In genomic region chr17:72123496-72123963, GRCh38 we compare ENCODE assay signal across 9 cellular contexts. TPM values are rescaled to one million over a fixed set of nuclear protein-coding genes. Genes with fewer than 3 reads are reported as not detected.
DNase-seq lines count a peak whose midpoint lies in the region; ATAC-seq and TF ChIP-seq lines count a peak whose summit lies in the region.
"Had no signal": no experiment of that assay in that cellular context is flagged by ENCODE, and none has a peak within 500 bp of the region (broad histone marks: within the 10 kb centered on the region; RNA-seq: fewer than 3 reads in every experiment).

No MANE protein-coding gene starts in this region.

- peaks cover 51% of the 10 kb centered on the region for H3K27me3 Mint-ChIP-seq in CD8-positive, alpha-beta T cell (ENCODE audit: low read depth)

- peaks cover 27% of the 10 kb centered on the region for H3K79me2 ChIP-seq in smooth muscle cell (ENCODE audit: low read depth)

- H2AFZ ChIP-seq in smooth muscle cell (ENCODE audit: low read depth): no peak overlapping the region

- H3K4me1 ChIP-seq in HUES64 (ENCODE audit: insufficient read depth, low read length) (peaks cover 50% of the 10 kb centered on the region), smooth muscle cell (ENCODE audit: low read depth) (peaks cover 49% of the 10 kb centered on the region)
- H3K4me1 ChIP-seq in CD8-positive, alpha-beta T cell (ENCODE audit: insufficient read depth, low read length): peaks cover under 1% of the 10 kb centered on the region

- H3K9me3 Mint-ChIP-seq in CD8-positive, alpha-beta T cell: no peaks in the 10 kb centered on the region

- intact Hi-C loops in CD8-positive, alpha-beta T cell (cut with DNase I, micrococcal nuclease): no loop called here

- DNase-seq in caudate nucleus (lab: John Stamatoyannopoulos, UW) (peak in 10 of 61 donors; percentile 28 to 78 (median 52)), smooth muscle cell (lab: John Stamatoyannopoulos, UW; ENCODE audit: unreplicated experiment) (no peak), GM03348 (ENCODE audit: low spot score) (no peak)
- no peak for DNase-seq in CD8-positive, alpha-beta T cell
- DNase-seq in stimulated activated CD4-positive, alpha-beta T cell treated with anti-CD3 and anti-CD28 coated beads, Interleukin-4, amount 100 ng/mL, for 1 hour: no peak
- DNase-seq: NCI-H524 treated with DMSO at 0.1 percent for 48 hours had no signal

- H3K36me3 Mint-ChIP-seq in CD8-positive, alpha-beta T cell: no peaks in the 10 kb centered on the region

- H3K9ac ChIP-seq in HUES64 (ENCODE audit: low read depth, low read length) (no peak overlapping the region), smooth muscle cell (ENCODE audit: low read depth) (no peak overlapping the region)

- peaks cover 7% of the 10 kb centered on the region; the same call in 1 of the 2 replicates for H3K36me3 ChIP-seq in HUES64 (ENCODE audit: insufficient read depth, low read length)
- H3K36me3 ChIP-seq in smooth muscle cell (ENCODE audit: low read depth): no peaks in the 10 kb centered on the region
- H3K36me3 ChIP-seq in CD8-positive, alpha-beta T cell (ENCODE audit: insufficient read depth, low read length): no peaks in the 10 kb centered on the region

- H3K27ac Mint-ChIP-seq in CD8-positive, alpha-beta T cell: no peak overlapping the region

- no peak for ATAC-seq in CD8-positive, alpha-beta T cell
- ATAC-seq in HG03039 (IDR thresholded peaks at IDR 0.05; ENCODE audit: unreplicated experiment): no peak

- WGBS in HUES64: 68% methylated on average over 45 of the region's 45 CpGs
- WGBS in smooth muscle cell (ENCODE audit: low lambda C conversion rate): 35% methylated on average over 33 of the region's 45 CpGs

- H3K4me3 ChIP-seq in HUES64 (ENCODE audit: low read length) (peak overlapping the region; percentile 79), smooth muscle cell (peak overlapping the region; percentile 83)
- H3K4me3 ChIP-seq in CD8-positive, alpha-beta T cell (ENCODE audit: low read depth, low read length): no peak overlapping the region

- peaks cover 6% of the 10 kb centered on the region for H3K4me1 Mint-ChIP-seq in CD8-positive, alpha-beta T cell (ENCODE audit: low read depth)

- no peak overlapping the region for H3K4me3 Mint-ChIP-seq in CD8-positive, alpha-beta T cell

- H3K4me2 ChIP-seq in smooth muscle cell: peak overlapping the region; percentile 94

- no peak for TF ChIP-seq CTCF in smooth muscle cell (IDR thresholded peaks at IDR 0.05; ENCODE audit: borderline replicate concordance, insufficient read depth, poor library complexity, severe bottlenecking)
- TF ChIP-seq CTCF in CD8-positive, alpha-beta T cell (IDR thresholded peaks at IDR 0.05): no peak

- H3K27ac ChIP-seq in HUES64 (ENCODE audit: low read depth, low read length) (no peak overlapping the region), caudate nucleus (ENCODE audit: low read depth, low read length) (peak overlapping the region; percentile 89), layer of hippocampus (ENCODE audit: low read depth, low read length) (peak overlapping the region; percentile 77), smooth muscle cell (ENCODE audit: low read depth) (no peak overlapping the region)
- H3K27ac ChIP-seq in CD8-positive, alpha-beta T cell (ENCODE audit: low read depth, low read length): no peak overlapping the region

- POLR2A ChIA-PET in CD8-positive, alpha-beta T cell (lab: Charles Lee): no interaction called here

- CTCF ChIA-PET in CD8-positive, alpha-beta T cell (lab: Charles Lee): no interaction called here

- H3K27me3 ChIP-seq in HUES64 (ENCODE audit: insufficient read depth, low read length) (peaks cover 54% of the 10 kb centered on the region), layer of hippocampus (ENCODE audit: control insufficient read depth, insufficient read depth, low read length) (no peaks in the 10 kb centered on the region), smooth muscle cell (ENCODE audit: low read depth) (no peaks in the 10 kb centered on the region)
- H3K27me3 ChIP-seq in CD8-positive, alpha-beta T cell (ENCODE audit: insufficient read depth, low read length): peaks cover 9% of the 10 kb centered on the region

- H3K9me3 ChIP-seq in HUES64 (ENCODE audit: insufficient read depth, low read depth, low read length): no peaks in the 10 kb centered on the region
- no peaks in the 10 kb centered on the region for H3K9me3 ChIP-seq in smooth muscle cell (replicated peaks; ENCODE audit: low read depth)
- no peaks in the 10 kb centered on the region for H3K9me3 ChIP-seq in CD8-positive, alpha-beta T cell (ENCODE audit: low read length)

- H4K20me1 ChIP-seq in smooth muscle cell (ENCODE audit: low read depth): peaks cover 45% of the 10 kb centered on the region

- peaks cover 35% of the 10 kb centered on the region for H3F3A ChIP-seq in smooth muscle cell (ENCODE audit: low read depth)

RNA-seq across cellular contexts. Expression of gene SOX9, which starts 2.7 kb away (rescaled TPM):
- polyA plus RNA-seq in HUES64 (2013, experiment 1 of 2): 10.9 TPM
- polyA plus RNA-seq in HUES64 (2013, experiment 2 of 2): 18.8 TPM
- 16.6 and 26.6 TPM in 2 replicates for total RNA-seq in smooth muscle cell
- 19.8 and 46.4 TPM in 2 replicates for polyA plus RNA-seq in smooth muscle cell
- not detected for total RNA-seq in CD8-positive, alpha-beta T cell

Comparison
In these comparisons a context has a peak if more than half of its experiments do, and no peak if none do; other contexts are left out.
1. H3K27ac ChIP-seq: peak in caudate nucleus (single experiment) and layer of hippocampus (single experiment); none in HUES64 (single experiment), smooth muscle cell (single experiment) and CD8-positive, alpha-beta T cell (single experiment).
2. RNA of gene SOX9, which starts 2.7 kb away (total RNA-seq): 16.6 to 26.6 TPM in smooth muscle cell; not detected in CD8-positive, alpha-beta T cell; every median in the first group is over 10 times any median in the second.